ENCODE assay signal across 16 cellular contexts in the genomic region with DNA sequence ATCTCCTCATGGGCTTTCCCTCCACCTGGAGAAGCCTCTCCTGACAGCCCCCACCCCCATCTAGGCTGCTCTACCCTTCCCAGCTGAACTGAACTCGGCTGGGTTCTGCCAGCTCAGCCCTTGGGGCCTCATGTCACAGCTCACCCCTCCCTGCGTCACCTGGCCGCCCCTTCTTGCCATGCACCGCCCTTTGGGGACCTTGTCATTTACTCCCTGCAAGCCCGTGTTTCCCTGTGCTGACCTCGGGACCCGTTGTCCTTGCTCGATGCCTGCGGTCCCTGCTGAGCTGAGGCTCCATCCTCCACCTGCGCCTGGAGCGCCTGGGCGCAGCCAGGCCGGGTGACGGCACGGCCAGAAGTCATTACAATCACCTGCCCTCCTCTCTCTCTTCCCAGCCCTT. TPM values are rescaled to one million over a fixed set of nuclear protein-coding genes. Genes with fewer than 3 reads are reported as not detected.
"Had no signal": no experiment of that assay in that cellular context is flagged by ENCODE, and none has a peak within 500 bp of the region (broad histone marks: within the 10 kb centered on the region; RNA-seq: fewer than 3 reads in every experiment).

No MANE protein-coding gene starts in this region.

- DNase-seq: activated CD4-positive, alpha-beta T cell treated with anti-CD3 and anti-CD28 coated beads for 48 hours; amniotic stem cell; brain microvascular endothelial cell; cerebellar nuclear complex; dorsolateral prefrontal cortex; foreskin keratinocyte; naive B cell; stimulated activated CD4-positive, alpha-beta T cell treated with anti-CD3 and anti-CD28 coated beads, Interleukin-12 subunit alpha, Interleukin-12 subunit beta, amount 100 ng/mL, for 4 hours; stimulated activated naive CD4-positive, alpha-beta T cell treated with Interleukin-2 at 50 U/mL for 16 hours had no signal

- ATAC-seq: activated naive CD4-positive, alpha-beta T cell treated with anti-CD3 and anti-CD28 coated beads, Interleukin-2, amount 50 U/mL, for 72 hours; foreskin keratinocyte; T-cell; WTC11 had no signal

- H3K4me3 Mint-ChIP-seq: naive B cell, T-cell, WTC11 had no signal

- H3K27me3 ChIP-seq: brain microvascular endothelial cell, dorsolateral prefrontal cortex, upper lobe of left lung had no signal

- H3K9me3 Mint-ChIP-seq: activated naive CD4-positive, alpha-beta T cell treated with anti-CD3 and anti-CD28 coated beads, Interleukin-2, amount 50 U/mL, for 72 hours; naive B cell; T-cell had no signal

- H3K36me3 ChIP-seq: brain microvascular endothelial cell, heart left ventricle, prostate gland, upper lobe of left lung had no signal

- H3K9me3 ChIP-seq: heart left ventricle, prostate gland, upper lobe of left lung had no signal

- H3K4me1 Mint-ChIP-seq: naive B cell, T-cell had no signal

- H3K27ac Mint-ChIP-seq: activated naive CD4-positive, alpha-beta T cell treated with anti-CD3 and anti-CD28 coated beads, Interleukin-2, amount 50 U/mL, for 72 hours; T-cell; WTC11 had no signal

- H3K27ac ChIP-seq: dorsolateral prefrontal cortex, foreskin keratinocyte, prostate gland, upper lobe of left lung had no signal

- H3K4me3 ChIP-seq: dorsolateral prefrontal cortex, heart left ventricle, prostate gland, upper lobe of left lung had no signal

- H3K4me1 ChIP-seq: foreskin keratinocyte, prostate gland had no signal

- H3K36me3 Mint-ChIP-seq: activated naive CD4-positive, alpha-beta T cell treated with anti-CD3 and anti-CD28 coated beads, Interleukin-2, amount 50 U/mL, for 72 hours; naive B cell; T-cell; WTC11 had no signal

RNA-seq across cellular contexts. Expression of a gene that starts 48.3 kb away (rescaled TPM):
- total RNA-seq: activated CD8-positive, alpha-beta memory T cell treated with anti-CD3 and anti-CD28 coated beads for 36 hours had no signal
